16 cellular contexts compared by ENCODE assay signal in genomic region chrX:105101378-105101777, GRCh38.
DNase-seq lines count a peak whose midpoint lies in the region; ATAC-seq and TF ChIP-seq lines count a peak whose summit lies in the region.
"Had no signal": no experiment of that assay in that cellular context is flagged by ENCODE, and none has a peak within 500 bp of the region (broad histone marks: within the 10 kb centered on the region; RNA-seq: fewer than 3 reads in every experiment).

No MANE protein-coding gene starts in this region.

- H3K4me1 Mint-ChIP-seq in stimulated activated memory B cell treated with anti-CD40 and anti-IgM and Interleukin-4, amounts not matched to agents 10 μg/mL and 1 μg/mL and 100 μg/mL, for 72 hours: no peaks in the 10 kb centered on the region
- H3K4me1 Mint-ChIP-seq: CD14-positive monocyte; CD4-positive, alpha-beta memory T cell had no signal

- ATAC-seq in GM18870 (IDR thresholded peaks at IDR 0.05; ENCODE audit: unreplicated experiment) (peak; percentile 88), HG03565 (IDR thresholded peaks at IDR 0.05; ENCODE audit: unreplicated experiment) (peak; percentile 59)
- ATAC-seq in stimulated activated memory B cell treated with anti-CD40 and anti-IgM and Interleukin-4, amounts not matched to agents 10 μg/mL and 1 μg/mL and 100 μg/mL, for 72 hours: no peak

- no peak overlapping the region for H3K27ac Mint-ChIP-seq in stimulated activated memory B cell treated with anti-CD40 and anti-IgM and Interleukin-4, amounts not matched to agents 10 μg/mL and 1 μg/mL and 100 μg/mL, for 72 hours
- H3K27ac Mint-ChIP-seq: CD14-positive monocyte; CD4-positive, alpha-beta memory T cell had no signal

- no peak overlapping the region for H3K4me3 ChIP-seq in GM12865 (ENCODE audit: low read depth, low read length)
- H3K4me3 ChIP-seq: BLaER1 had no signal

- TF ChIP-seq CTCF in GM12865 (IDR thresholded peaks at IDR 0.05; ENCODE audit: insufficient read depth, low read depth, low read length, missing control alignments): no peak

- no peaks in the 10 kb centered on the region for H3K36me3 Mint-ChIP-seq in stimulated activated memory B cell treated with anti-CD40 and anti-IgM and Interleukin-4, amounts not matched to agents 10 μg/mL and 1 μg/mL and 100 μg/mL, for 72 hours
- H3K36me3 Mint-ChIP-seq: CD14-positive monocyte; CD4-positive, alpha-beta memory T cell had no signal

- DNase-seq in GM12865 (ENCODE audit: low read depth) (peak; percentile 21), hippocampal formation (lab: John Stamatoyannopoulos, UW) (no peak), COR-L47 (lab: John Stamatoyannopoulos, UW) (no peak), HCEC 1CT (no peak)
- DNase-seq: 8988T; Calu3; CD4-positive, alpha-beta memory T cell; DMS79 treated with DMSO at 0.1 percent for 48 hours; GF-D8; GOT3; H7 had no signal

- H3K4me3 Mint-ChIP-seq in stimulated activated memory B cell treated with anti-CD40 and anti-IgM and Interleukin-4, amounts not matched to agents 10 μg/mL and 1 μg/mL and 100 μg/mL, for 72 hours: no peak overlapping the region
- H3K4me3 Mint-ChIP-seq: CD14-positive monocyte; CD4-positive, alpha-beta memory T cell had no signal

- no peaks in the 10 kb centered on the region for H3K9me3 Mint-ChIP-seq in stimulated activated memory B cell treated with anti-CD40 and anti-IgM and Interleukin-4, amounts not matched to agents 10 μg/mL and 1 μg/mL and 100 μg/mL, for 72 hours

- H3K27me3 Mint-ChIP-seq in stimulated activated memory B cell treated with anti-CD40 and anti-IgM and Interleukin-4, amounts not matched to agents 10 μg/mL and 1 μg/mL and 100 μg/mL, for 72 hours: no peaks in the 10 kb centered on the region
- H3K27me3 Mint-ChIP-seq: CD4-positive, alpha-beta memory T cell had no signal
